Comparison of ENCODE assay signal across 22 cellular contexts in the genomic region with DNA sequence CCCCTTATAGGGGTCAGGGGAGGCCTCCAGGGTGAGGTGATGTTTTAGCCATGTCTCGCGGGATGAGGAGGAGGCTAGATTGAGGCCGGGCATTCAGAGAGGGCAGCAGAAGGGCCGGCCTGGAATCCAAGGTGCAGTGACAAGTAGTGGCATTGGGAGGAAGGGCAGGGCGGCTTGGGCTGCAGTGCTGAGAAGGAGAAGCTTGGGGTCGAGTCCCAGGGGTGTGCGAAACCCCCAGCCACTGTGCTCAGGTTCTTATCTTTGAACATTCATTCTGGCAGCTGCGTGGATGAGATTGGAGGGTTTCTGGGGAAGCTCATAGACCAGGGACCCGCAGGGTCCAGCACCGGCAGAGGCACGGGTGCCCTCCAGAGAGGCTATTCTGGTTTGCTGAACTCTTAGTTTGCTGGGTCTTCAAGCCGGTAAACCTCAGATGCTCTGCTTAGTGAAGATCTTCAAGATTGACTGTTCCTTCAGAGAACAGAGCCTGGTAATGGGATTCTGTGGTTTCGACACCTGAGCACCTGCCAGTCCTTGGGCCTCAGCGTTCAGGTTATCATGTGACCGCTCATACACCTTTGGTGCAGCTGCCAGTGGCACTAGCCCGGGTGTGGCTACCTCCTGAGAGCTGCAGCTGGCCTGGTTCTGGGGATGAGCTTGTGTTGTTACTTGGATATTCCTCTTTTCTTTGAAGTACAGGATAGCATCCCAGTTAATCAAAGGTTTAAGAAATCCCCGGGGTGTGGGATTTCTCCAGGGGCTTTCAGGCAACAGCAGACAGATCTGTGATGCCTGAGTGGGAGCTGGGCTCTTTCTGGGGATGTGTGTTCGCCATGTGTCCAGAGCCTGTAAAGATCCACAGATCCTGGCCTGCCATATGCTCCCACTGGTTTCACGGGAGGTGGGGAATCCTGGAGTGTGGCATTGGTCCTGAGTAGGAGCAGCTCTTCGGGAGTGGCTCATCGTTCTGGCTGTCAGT.
DNase-seq lines count a peak whose midpoint lies in the region; ATAC-seq and TF ChIP-seq lines count a peak whose summit lies in the region.
"Had no signal": no experiment of that assay in that cellular context is flagged by ENCODE, and none has a peak within 500 bp of the region (broad histone marks: within the 10 kb centered on the region; RNA-seq: fewer than 3 reads in every experiment).

No MANE protein-coding gene starts in this region.

- H3K9me3 Mint-ChIP-seq in effector memory CD8-positive, alpha-beta T cell = no peaks in the 10 kb centered on the region
- H3K9me3 Mint-ChIP-seq: CD8-positive, alpha-beta memory T cell had no signal

- H3K27ac ChIP-seq in right atrium auricular region (no peak overlapping the region), heart right ventricle (no peak overlapping the region)
- H3K27ac ChIP-seq: right lobe of liver, SK-N-MC had no signal

- H3K27me3 ChIP-seq in right atrium auricular region (no peaks in the 10 kb centered on the region), heart right ventricle (no peaks in the 10 kb centered on the region)
- H3K27me3 ChIP-seq: MG63, right lobe of liver had no signal

- no peak overlapping the region for H3K4me3 ChIP-seq in right atrium auricular region
- no peak overlapping the region for H3K4me3 ChIP-seq in heart right ventricle
- H3K4me3 ChIP-seq: MG63, mucosa of descending colon, right lobe of liver, SK-N-MC had no signal

- 93 to 95% methylated on average over 21 of the region's 21 CpGs for WGBS in heart right ventricle, 2 donors

- no peak for TF ChIP-seq CTCF in right atrium auricular region (IDR thresholded peaks at IDR 0.05)
- TF ChIP-seq CTCF in heart right ventricle (IDR thresholded peaks at IDR 0.05) = no peak

- peak overlapping the region; percentile 39 to 83 for H3K27ac Mint-ChIP-seq in effector memory CD8-positive, alpha-beta T cell

- no peak overlapping the region for H3K4me3 Mint-ChIP-seq in effector memory CD8-positive, alpha-beta T cell

- H3K4me1 ChIP-seq in right atrium auricular region (no peaks in the 10 kb centered on the region), heart right ventricle (no peaks in the 10 kb centered on the region)
- H3K4me1 ChIP-seq: right lobe of liver had no signal

- H3K36me3 ChIP-seq in right atrium auricular region = peaks cover 34% of the 10 kb centered on the region
- H3K36me3 ChIP-seq in heart right ventricle = peaks cover 0 to 74% (median 8%) of the 10 kb centered on the region in 9 donors

- no peaks in the 10 kb centered on the region for H3K9me3 ChIP-seq in right atrium auricular region
- no peaks in the 10 kb centered on the region for H3K9me3 ChIP-seq in heart right ventricle
- H3K9me3 ChIP-seq: MG63, mucosa of descending colon, right lobe of liver had no signal

- DNase-seq in right atrium auricular region (ENCODE audit: low spot score) (peak; percentile 44), heart right ventricle (no peak), NCI-H2107 treated with DMSO at 0.1 percent for 48 hours (lab: John Stamatoyannopoulos, UW; ENCODE audit: unreplicated experiment) (peak; percentile 68), midbrain (lab: John Stamatoyannopoulos, UW) (no peak), KG1 (lab: John Stamatoyannopoulos, UW) (no peak)
- DNase-seq in effector memory CD8-positive, alpha-beta T cell = no peak
- DNase-seq: activated naive CD4-positive, alpha-beta T cell treated with Interleukin-2 at 50 U/mL for 16 hours; CD8-positive, alpha-beta memory T cell; cortex of kidney; foreskin fibroblast; MG63; mucosa of descending colon; NCI-H524 treated with DMSO at 0.1 percent for 48 hours; occipital lobe; right lobe of liver; T-helper 9 cell had no signal

- H3K36me3 Mint-ChIP-seq in effector memory CD8-positive, alpha-beta T cell (ENCODE audit: insufficient read depth) = peaks cover 37% of the 10 kb centered on the region

- peaks cover 26 to 28% of the 10 kb centered on the region in 2 donors for H3K4me1 Mint-ChIP-seq in effector memory CD8-positive, alpha-beta T cell (ENCODE audit: low read depth in 2 of 2)

- H3K27me3 Mint-ChIP-seq in effector memory CD8-positive, alpha-beta T cell = no peaks in the 10 kb centered on the region
- H3K27me3 Mint-ChIP-seq: CD8-positive, alpha-beta memory T cell had no signal

- intact Hi-C loops in heart right ventricle (cut with DNase I) = loop anchor here in 1 of 10 donors (5.0 kb wide), 1 partner anchor 1597 kb away; no protein-coding TSS in a partner anchor

- ATAC-seq in heart right ventricle = no peak
- no peak for ATAC-seq in effector memory CD8-positive, alpha-beta T cell (replicated peaks)
- no peak for ATAC-seq in GM21360 (IDR thresholded peaks at IDR 0.05; ENCODE audit: unreplicated experiment)
- ATAC-seq in HG03196 (IDR thresholded peaks at IDR 0.05; ENCODE audit: unreplicated experiment) = no peak
- ATAC-seq: activated CD4-positive, CD25-positive, alpha-beta regulatory T cell treated with anti-CD3 and anti-CD28 coated beads, Interleukin-2, amount 50 U/mL, for 24 hours; HepG2; mucosa of descending colon; Panc1; right lobe of liver had no signal

Comparison
In these comparisons a context has a peak if more than half of its experiments do, and no peak if none do; other contexts are left out.
1. DNase-seq: peak in right atrium auricular region (single experiment) and NCI-H2107 treated with DMSO at 0.1 percent for 48 hours (single experiment); none in heart right ventricle (0 of 2), effector memory CD8-positive, alpha-beta T cell (0 of 3), midbrain (single experiment) and KG1 (single experiment).